Comparison of ENCODE assay signal across 8 cellular contexts in genomic region chr2:71276311-71277158, GRCh38. TPM values are rescaled to one million over a fixed set of nuclear protein-coding genes. Genes with fewer than 3 reads are reported as not detected.
DNase-seq lines count a peak whose midpoint lies in the region; ATAC-seq and TF ChIP-seq lines count a peak whose summit lies in the region.

No MANE protein-coding gene starts in this region.

- intact Hi-C loops in activated T-helper 2 cell treated with anti-CD3 and anti-CD28 coated beads, Interferon-gamma antibody, Interleukin-2, Interleukin-4, amounts not matched to agents 10 μg/mL and 5 μg/mL and 100 μg/mL, durations not matched to agents 14 hours and 24 hours and 36 hours (cut with micrococcal nuclease) = loop anchor here (1.0 to 10.0 kb wide), 3 partner anchors 49 to 142 kb away; partner anchors contain the start of genes MCEE, MPHOSPH10 and PAIP2B
- intact Hi-C loops in natural killer cell (cut with micrococcal nuclease) = loop anchor here (1.0 kb wide), 1 partner anchor 49 kb away; the partner anchor contains the start of gene PAIP2B

- peak overlapping the region; percentile 61 for H3K4me3 ChIP-seq in fibroblast of pulmonary artery (replicated peaks; ENCODE audit: low read depth, low read length)

- H3K27ac Mint-ChIP-seq in activated T-helper 2 cell treated with anti-CD3 and anti-CD28 coated beads, Interferon-gamma antibody, Interleukin-2, Interleukin-4, amounts not matched to agents 10 μg/mL and 5 μg/mL and 100 μg/mL, durations not matched to agents 14 hours and 24 hours and 36 hours = no peak overlapping the region
- H3K27ac Mint-ChIP-seq in natural killer cell = no peak overlapping the region
- no peak overlapping the region for H3K27ac Mint-ChIP-seq in stimulated activated effector memory CD8-positive, alpha-beta T cell treated with anti-CD3 and anti-CD28 coated beads, Interleukin-12 subunit alpha, Interleukin-12 subunit beta, amount 100 ng/mL, for 72 hours

- DNase-seq in D341Med (ENCODE audit: low spot score) = peak; percentile 96
- peak; percentile 89 for DNase-seq in HT1080 (ENCODE audit: low read depth)
- DNase-seq in activated T-helper 2 cell treated with anti-CD3 and anti-CD28 coated beads, Interferon-gamma antibody, Interleukin-2, Interleukin-4, amounts not matched to agents 10 μg/mL and 5 μg/mL and 100 μg/mL, durations not matched to agents 14 hours and 24 hours and 36 hours (ENCODE audit: low spot score) = peak; percentile 85
- peak; percentile 79 for DNase-seq in fibroblast of pulmonary artery (ENCODE audit: low read depth)
- DNase-seq in natural killer cell = peak; percentile 88
- peak; percentile 80 to 92 for DNase-seq in stimulated activated effector memory CD8-positive, alpha-beta T cell treated with anti-CD3 and anti-CD28 coated beads, Interleukin-12 subunit alpha, Interleukin-12 subunit beta, amount 100 ng/mL, for 72 hours (ENCODE audit: low spot score in 2 of 2)

- ATAC-seq in GM21381 (IDR thresholded peaks at IDR 0.05; ENCODE audit: unreplicated experiment) (peak; percentile 99), natural killer cell (peak; percentile 98 to 99 (median 98))
- ATAC-seq in stimulated activated effector memory CD8-positive, alpha-beta T cell treated with anti-CD3 and anti-CD28 coated beads, Interleukin-12 subunit alpha, Interleukin-12 subunit beta, amount 100 ng/mL, for 72 hours = peak; percentile 99

- peaks cover 9% of the 10 kb centered on the region for H3K4me1 Mint-ChIP-seq in activated T-helper 2 cell treated with anti-CD3 and anti-CD28 coated beads, Interferon-gamma antibody, Interleukin-2, Interleukin-4, amounts not matched to agents 10 μg/mL and 5 μg/mL and 100 μg/mL, durations not matched to agents 14 hours and 24 hours and 36 hours (ENCODE audit: low read depth)
- H3K4me1 Mint-ChIP-seq in natural killer cell = peaks cover 10 to 16% of the 10 kb centered on the region in 2 donors
- peaks cover 11% of the 10 kb centered on the region for H3K4me1 Mint-ChIP-seq in stimulated activated effector memory CD8-positive, alpha-beta T cell treated with anti-CD3 and anti-CD28 coated beads, Interleukin-12 subunit alpha, Interleukin-12 subunit beta, amount 100 ng/mL, for 72 hours

- peaks cover 11% of the 10 kb centered on the region for H3K9me3 Mint-ChIP-seq in activated T-helper 2 cell treated with anti-CD3 and anti-CD28 coated beads, Interferon-gamma antibody, Interleukin-2, Interleukin-4, amounts not matched to agents 10 μg/mL and 5 μg/mL and 100 μg/mL, durations not matched to agents 14 hours and 24 hours and 36 hours
- H3K9me3 Mint-ChIP-seq in natural killer cell = peaks cover 0 to 2% of the 10 kb centered on the region in 2 donors
- no peaks in the 10 kb centered on the region for H3K9me3 Mint-ChIP-seq in stimulated activated effector memory CD8-positive, alpha-beta T cell treated with anti-CD3 and anti-CD28 coated beads, Interleukin-12 subunit alpha, Interleukin-12 subunit beta, amount 100 ng/mL, for 72 hours

- H3K4me3 Mint-ChIP-seq in activated T-helper 2 cell treated with anti-CD3 and anti-CD28 coated beads, Interferon-gamma antibody, Interleukin-2, Interleukin-4, amounts not matched to agents 10 μg/mL and 5 μg/mL and 100 μg/mL, durations not matched to agents 14 hours and 24 hours and 36 hours (ENCODE audit: low read depth) = peak overlapping the region; percentile 72
- H3K4me3 Mint-ChIP-seq in natural killer cell = peak overlapping the region; percentile 80
- H3K4me3 Mint-ChIP-seq in stimulated activated effector memory CD8-positive, alpha-beta T cell treated with anti-CD3 and anti-CD28 coated beads, Interleukin-12 subunit alpha, Interleukin-12 subunit beta, amount 100 ng/mL, for 72 hours = peak overlapping the region; percentile 65

- H3K27me3 Mint-ChIP-seq in activated T-helper 2 cell treated with anti-CD3 and anti-CD28 coated beads, Interferon-gamma antibody, Interleukin-2, Interleukin-4, amounts not matched to agents 10 μg/mL and 5 μg/mL and 100 μg/mL, durations not matched to agents 14 hours and 24 hours and 36 hours (ENCODE audit: low read depth) = peaks cover 76% of the 10 kb centered on the region
- peaks cover 54 to 75% of the 10 kb centered on the region in 2 donors for H3K27me3 Mint-ChIP-seq in natural killer cell (ENCODE audit: low read depth in 2 of 2)

- TF ChIP-seq CTCF in fibroblast of pulmonary artery (IDR thresholded peaks at IDR 0.05; ENCODE audit: low read length, missing control alignments) (no peak), natural killer cell (IDR thresholded peaks at IDR 0.05) (no peak)

- no peaks in the 10 kb centered on the region for H3K36me3 Mint-ChIP-seq in activated T-helper 2 cell treated with anti-CD3 and anti-CD28 coated beads, Interferon-gamma antibody, Interleukin-2, Interleukin-4, amounts not matched to agents 10 μg/mL and 5 μg/mL and 100 μg/mL, durations not matched to agents 14 hours and 24 hours and 36 hours (ENCODE audit: low read depth)
- H3K36me3 Mint-ChIP-seq in natural killer cell = no peaks in the 10 kb centered on the region
- no peaks in the 10 kb centered on the region for H3K36me3 Mint-ChIP-seq in stimulated activated effector memory CD8-positive, alpha-beta T cell treated with anti-CD3 and anti-CD28 coated beads, Interleukin-12 subunit alpha, Interleukin-12 subunit beta, amount 100 ng/mL, for 72 hours

TF ChIP-seq in PFSK-1, 5 proteins besides CTCF, POLR2A, EP300 and RAD21:
- TF ChIP-seq FOXP2 (optimal IDR thresholded peaks at IDR 0.05; ENCODE audit: borderline replicate concordance, extremely low read depth, extremely low read length, insufficient read depth) = peak; percentile 38
- TF ChIP-seq REST (IDR thresholded peaks at IDR 0.05; ENCODE audit: insufficient read depth in 1 of 2, low read depth in 2 of 2, low read length in 2 of 2) = no peak

RNA-seq across cellular contexts. Expression of gene PAIP2B, which starts 49.6 kb away (rescaled TPM):
- total RNA-seq in HT1080 (2014; rRNA removed; shearing (Covaris generic)) = 0.08 and 0.10 TPM in 2 replicates
- 0.30 and 0.36 TPM in 2 replicates for polyA plus RNA-seq in HT1080 (2015; cell fraction: cytosol; rRNA removed)
- polyA plus RNA-seq in HT1080 (2015; cell fraction: nucleus; rRNA removed) = 0.17 and 0.29 TPM in 2 replicates
- polyA plus RNA-seq in PFSK-1 (2012; ENCODE audit: insufficient read length, low read depth) = 0.10 TPM
- total RNA-seq in activated T-helper 2 cell treated with anti-CD3 and anti-CD28 coated beads, Interferon-gamma antibody, Interleukin-2, Interleukin-4, amounts not matched to agents 10 μg/mL and 5 μg/mL and 100 μg/mL, durations not matched to agents 14 hours and 24 hours and 36 hours = 0.84 and 0.94 TPM in 2 replicates
- total RNA-seq in natural killer cell = 1 to 10 TPM; 1.9 to 3.4 (median 3.2) TPM

RNA-seq across cellular contexts. Expression of gene ZNF638, which starts 55.0 kb away (rescaled TPM):
- total RNA-seq in HT1080 (2014; rRNA removed; shearing (Covaris generic)) = 69.5 and 76.7 TPM in 2 replicates
- polyA plus RNA-seq in HT1080 (2015; cell fraction: cytosol; rRNA removed) = 27.9 and 34.0 TPM in 2 replicates
- polyA plus RNA-seq in HT1080 (2015; cell fraction: nucleus; rRNA removed) = 171 and 185 TPM in 2 replicates
- polyA plus RNA-seq in PFSK-1 (2012; ENCODE audit: insufficient read length, low read depth) = 21.3 TPM
- total RNA-seq in activated T-helper 2 cell treated with anti-CD3 and anti-CD28 coated beads, Interferon-gamma antibody, Interleukin-2, Interleukin-4, amounts not matched to agents 10 μg/mL and 5 μg/mL and 100 μg/mL, durations not matched to agents 14 hours and 24 hours and 36 hours = 96.5 and 97.6 TPM in 2 replicates
- 100 to 1,000 TPM; 104 to 126 (median 113) TPM for total RNA-seq in natural killer cell

Comparison
In these comparisons a context has a peak if more than half of its experiments do, and no peak if none do; other contexts are left out.
1. Peak in every context shown above with its lines: DNase-seq, ATAC-seq and H3K4me3 ChIP-seq.